ENCODE assay signal across 1 cellular context in genomic region chr11:7573193-7573557, GRCh38.
TF ChIP-seq lines count a peak whose summit lies in the region.

No MANE protein-coding gene starts in this region.

TF ChIP-seq in H1, 55 proteins besides CTCF, POLR2A, EP300 and RAD21:
- TF ChIP-seq CHD1 (IDR thresholded peaks at IDR 0.05; ENCODE audit: low read depth, low read length): no peak
- TF ChIP-seq EZH2 (IDR thresholded peaks at IDR 0.05; ENCODE audit: low read depth, low read length, severe bottlenecking): no peak
- TF ChIP-seq TBP (IDR thresholded peaks at IDR 0.05; ENCODE audit: low read depth, low read length): no peak
- TF ChIP-seq CBX8 (IDR thresholded peaks at IDR 0.05; ENCODE audit: borderline replicate concordance, low read depth, low read length): no peak
- TF ChIP-seq SP2 (IDR thresholded peaks at IDR 0.05; ENCODE audit: low read length): no peak
- no peak for TF ChIP-seq JUN (IDR thresholded peaks at IDR 0.05; ENCODE audit: low read depth, low read length)
- no peak for TF ChIP-seq RXRA (IDR thresholded peaks at IDR 0.05; ENCODE audit: insufficient read depth, low read depth, low read length)
- TF ChIP-seq CTBP2 (IDR thresholded peaks at IDR 0.05; ENCODE audit: borderline replicate concordance, insufficient read depth, insufficient read length, low read length): no peak
- TF ChIP-seq PHF8 (conservative IDR thresholded peaks at IDR 0.05; ENCODE audit: low read depth, low read length): no peak
- TF ChIP-seq CHD2 (IDR thresholded peaks at IDR 0.05; ENCODE audit: low read length): no peak
- no peak for TF ChIP-seq SIN3A (conservative IDR thresholded peaks at IDR 0.05 in 1 of 2, IDR thresholded peaks at IDR 0.05 in 1 of 2; ENCODE audit: low read depth in 1 of 2, low read length in 2 of 2)
